In genomic region chr6:100300221-100300736, GRCh38 we compare ENCODE assay signal across 15 cellular contexts.
DNase-seq lines count a peak whose midpoint lies in the region; ATAC-seq and TF ChIP-seq lines count a peak whose summit lies in the region.
"Had no signal": no experiment of that assay in that cellular context is flagged by ENCODE, and none has a peak within 500 bp of the region (broad histone marks: within the 10 kb centered on the region; RNA-seq: fewer than 3 reads in every experiment).

No MANE protein-coding gene starts in this region.

- intact Hi-C loops in MCF 10A (cut with micrococcal nuclease) = loop anchor here (1.0 kb wide), 1 partner anchor 97 kb away; no protein-coding TSS in a partner anchor
- intact Hi-C loops in breast epithelium (cut with DNase I; ENCODE audit: low total_unique reads) = no loop called here
- intact Hi-C loops in body of pancreas (cut with DNase I) = no loop called here

- H3K4me3 ChIP-seq in breast epithelium (no peak overlapping the region), adipocyte (ENCODE audit: low read length) (peak overlapping the region; percentile 60), body of pancreas (no peak overlapping the region)

- peaks cover 19% of the 10 kb centered on the region for H3K4me1 Mint-ChIP-seq in MCF 10A (ENCODE audit: insufficient read depth, unreplicated experiment)
- H3K4me1 Mint-ChIP-seq in stimulated activated naive CD8-positive, alpha-beta T cell treated with anti-CD3 and anti-CD28 coated beads, Interleukin-15, amount 100 ng/mL, for 72 hours = no peaks in the 10 kb centered on the region
- H3K4me1 Mint-ChIP-seq: activated CD4-positive, alpha-beta T cell treated with anti-CD3 and anti-CD28 coated beads, Interleukin-2, amount 10 ng/mL, durations not matched to agents 7 days and 5 days; naive thymus-derived CD4-positive, alpha-beta T cell had no signal

- peak overlapping the region; percentile 62 for H3K9ac ChIP-seq in adipocyte (ENCODE audit: low read length)

- H3K27ac Mint-ChIP-seq in MCF 10A (ENCODE audit: low read depth, unreplicated experiment) = peak overlapping the region; percentile 69
- H3K27ac Mint-ChIP-seq in stimulated activated naive CD8-positive, alpha-beta T cell treated with anti-CD3 and anti-CD28 coated beads, Interleukin-15, amount 100 ng/mL, for 72 hours = no peak overlapping the region
- H3K27ac Mint-ChIP-seq: activated CD4-positive, alpha-beta T cell treated with anti-CD3 and anti-CD28 coated beads, Interleukin-2, amount 10 ng/mL, durations not matched to agents 7 days and 5 days; naive thymus-derived CD4-positive, alpha-beta T cell had no signal

- H3K27me3 ChIP-seq in breast epithelium (no peaks in the 10 kb centered on the region), adipocyte (replicated peaks; ENCODE audit: control insufficient read depth, insufficient read depth, low read length) (no peaks in the 10 kb centered on the region), body of pancreas (no peaks in the 10 kb centered on the region)

- no peak overlapping the region for H3K27ac ChIP-seq in breast epithelium
- no peak overlapping the region for H3K27ac ChIP-seq in body of pancreas

- TF ChIP-seq POLR2A in breast epithelium (IDR thresholded peaks at IDR 0.05) (no peak), body of pancreas (IDR thresholded peaks at IDR 0.05) (no peak)

- POLR2A ChIA-PET in MCF 10A (lab: Yijun Ruan, JAX) = interaction anchor here (0.9 to 1.6 kb wide), 5 partner anchors 9 to 70 kb away, joined by 3 to 6 read pairs (median 3); no protein-coding TSS in a partner anchor

- H3K9me3 ChIP-seq in breast epithelium (no peaks in the 10 kb centered on the region), adipocyte (ENCODE audit: control insufficient read depth, low read length) (no peaks in the 10 kb centered on the region), body of pancreas (no peaks in the 10 kb centered on the region)

- peak; percentile 92 for DNase-seq in MCF 10A (ENCODE audit: unreplicated experiment)
- DNase-seq in breast epithelium (ENCODE audit: low spot score in 2 of 2) = no peak
- DNase-seq in adipocyte (ENCODE audit: low read depth) = peak; percentile 82
- DNase-seq in glomerular endothelial cell (ENCODE audit: extremely low read depth, low read depth, low spot score) = peak; percentile 94
- no peak for DNase-seq in stimulated activated naive CD8-positive, alpha-beta T cell treated with anti-CD3 and anti-CD28 coated beads, Interleukin-15, amount 100 ng/mL, for 72 hours
- DNase-seq in iPS-NIHi11 (ENCODE audit: low spot score) = no peak
- no peak for DNase-seq in body of pancreas
- DNase-seq: activated CD4-positive, alpha-beta T cell treated with anti-CD3 and anti-CD28 coated beads, Interleukin-2, amount 10 ng/mL, durations not matched to agents 7 days and 5 days; glutamatergic neuron; KBM-7; naive thymus-derived CD4-positive, alpha-beta T cell; NCI-H2171; Right ventricle myocardium superior; stimulated activated CD4-positive, alpha-beta T cell treated with anti-CD3 and anti-CD28 coated beads, Interleukin-2, amount 100 ng/mL, for 24 hours had no signal

- H3K36me3 Mint-ChIP-seq in MCF 10A (ENCODE audit: insufficient read depth, unreplicated experiment) = no peaks in the 10 kb centered on the region
- H3K36me3 Mint-ChIP-seq: naive thymus-derived CD4-positive, alpha-beta T cell had no signal

- H3K36me3 ChIP-seq in breast epithelium (no peaks in the 10 kb centered on the region), adipocyte (ENCODE audit: control insufficient read depth, insufficient read depth, low read length, severe bottlenecking) (no peaks in the 10 kb centered on the region), body of pancreas (replicated peaks in 1 of 2; ENCODE audit: insufficient read depth in 1 of 2, low read depth in 2 of 2) (no peaks in the 10 kb centered on the region)

- no peaks in the 10 kb centered on the region for H3K4me1 ChIP-seq in breast epithelium
- H3K4me1 ChIP-seq in adipocyte (ENCODE audit: control insufficient read depth, insufficient read depth, low read length) = peaks cover 35% of the 10 kb centered on the region
- no peaks in the 10 kb centered on the region for H3K4me1 ChIP-seq in body of pancreas

- ATAC-seq in GM18907 (IDR thresholded peaks at IDR 0.05; ENCODE audit: unreplicated experiment) (no peak), body of pancreas (no peak)
- no peak for ATAC-seq in stimulated activated naive CD8-positive, alpha-beta T cell treated with anti-CD3 and anti-CD28 coated beads, Interleukin-15, amount 100 ng/mL, for 72 hours
- ATAC-seq: naive thymus-derived CD4-positive, alpha-beta T cell had no signal

- no peaks in the 10 kb centered on the region for H3K27me3 Mint-ChIP-seq in MCF 10A (ENCODE audit: insufficient read depth, unreplicated experiment)
- H3K27me3 Mint-ChIP-seq in stimulated activated naive CD8-positive, alpha-beta T cell treated with anti-CD3 and anti-CD28 coated beads, Interleukin-15, amount 100 ng/mL, for 72 hours = no peaks in the 10 kb centered on the region

- no peak for TF ChIP-seq CTCF in MCF 10A (IDR thresholded peaks at IDR 0.05; ENCODE audit: unreplicated experiment)
- TF ChIP-seq CTCF in breast epithelium (IDR thresholded peaks at IDR 0.05) = no peak
- no peak for TF ChIP-seq CTCF in body of pancreas (IDR thresholded peaks at IDR 0.05)

- WGBS in body of pancreas, 2 donors = 37 to 78% methylated on average over 3 of the region's 3 CpGs

- no peak overlapping the region for H3K4me3 Mint-ChIP-seq in MCF 10A (ENCODE audit: unreplicated experiment)
- H3K4me3 Mint-ChIP-seq in stimulated activated naive CD8-positive, alpha-beta T cell treated with anti-CD3 and anti-CD28 coated beads, Interleukin-15, amount 100 ng/mL, for 72 hours = no peak overlapping the region
- H3K4me3 Mint-ChIP-seq: activated CD4-positive, alpha-beta T cell treated with anti-CD3 and anti-CD28 coated beads, Interleukin-2, amount 10 ng/mL, durations not matched to agents 7 days and 5 days; naive thymus-derived CD4-positive, alpha-beta T cell had no signal

- no peaks in the 10 kb centered on the region for H3K9me3 Mint-ChIP-seq in MCF 10A (ENCODE audit: unreplicated experiment)
- no peaks in the 10 kb centered on the region for H3K9me3 Mint-ChIP-seq in stimulated activated naive CD8-positive, alpha-beta T cell treated with anti-CD3 and anti-CD28 coated beads, Interleukin-15, amount 100 ng/mL, for 72 hours
- H3K9me3 Mint-ChIP-seq: activated CD4-positive, alpha-beta T cell treated with anti-CD3 and anti-CD28 coated beads, Interleukin-2, amount 10 ng/mL, durations not matched to agents 7 days and 5 days; naive thymus-derived CD4-positive, alpha-beta T cell had no signal

- CTCF ChIA-PET in MCF 10A (lab: Yijun Ruan, JAX) = no interaction called here

- no TSS peak for BruUV-seq in MCF 10A (replicated peaks; lab: Mats Ljungman, UMichigan)

Comparison
In these comparisons a context has a peak if more than half of its experiments do, and no peak if none do; other contexts are left out.
1. DNase-seq: peak in MCF 10A (single experiment), adipocyte (single experiment) and glomerular endothelial cell (single experiment); none in breast epithelium (0 of 2), stimulated activated naive CD8-positive, alpha-beta T cell treated with anti-CD3 and anti-CD28 coated beads, Interleukin-15, amount 100 ng/mL, for 72 hours (0 of 2), iPS-NIHi11 (single experiment) and body of pancreas (0 of 4).